ENCODE assay signal across 1 cellular context in the genomic region with DNA sequence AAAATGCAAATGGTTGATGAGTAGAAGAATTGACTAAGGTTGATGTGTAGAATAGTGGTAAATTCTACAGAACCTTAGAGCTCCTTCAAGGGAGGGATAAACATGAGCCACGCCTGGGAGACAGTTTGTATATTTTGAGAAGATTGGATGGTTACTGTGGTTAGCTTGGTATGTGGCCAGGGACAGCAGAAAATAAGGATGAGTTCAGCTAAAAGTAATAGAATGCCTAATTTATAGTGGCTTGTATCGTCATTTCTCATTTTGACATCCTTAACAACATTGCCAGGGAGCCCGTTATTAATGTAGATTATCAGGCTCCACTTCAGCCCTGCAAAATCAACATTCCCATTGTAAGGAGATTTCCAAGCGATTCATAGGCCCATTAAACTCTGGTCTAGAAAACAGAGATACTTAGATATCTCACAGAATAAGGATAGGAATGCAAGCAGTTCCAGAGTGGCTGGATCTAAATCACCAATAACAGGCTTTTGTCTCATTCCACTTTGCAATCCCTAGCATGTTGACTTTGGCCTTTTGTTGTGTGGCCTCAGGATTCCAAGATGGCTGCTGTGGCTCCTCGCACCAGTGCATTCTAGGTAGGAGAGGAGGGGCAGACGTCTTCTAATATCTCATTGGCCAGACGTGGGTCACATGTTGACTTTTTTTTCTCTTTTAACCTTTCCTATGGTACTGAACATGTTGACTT.
TF ChIP-seq lines count a peak whose summit lies in the region.

No MANE protein-coding gene starts in this region.

TF ChIP-seq in H1, 55 proteins besides CTCF, POLR2A, EP300 and RAD21:
- peak; percentile 77 for TF ChIP-seq YY1 (IDR thresholded peaks at IDR 0.05; ENCODE audit: low read depth, low read length)
- TF ChIP-seq, protein P1, sequence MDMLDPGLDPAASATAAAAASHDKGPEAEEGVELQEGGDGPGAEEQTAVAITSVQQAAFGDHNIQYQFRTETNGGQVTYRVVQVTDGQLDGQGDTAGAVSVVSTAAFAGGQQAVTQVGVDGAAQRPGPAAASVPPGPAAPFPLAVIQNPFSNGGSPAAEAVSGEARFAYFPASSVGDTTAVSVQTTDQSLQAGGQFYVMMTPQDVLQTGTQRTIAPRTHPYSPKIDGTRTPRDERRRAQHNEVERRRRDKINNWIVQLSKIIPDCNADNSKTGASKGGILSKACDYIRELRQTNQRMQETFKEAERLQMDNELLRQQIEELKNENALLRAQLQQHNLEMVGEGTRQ (IDR thresholded peaks at IDR 0.05; ENCODE audit: low read length), result no peak
